Comparison of ENCODE assay signal across 13 cellular contexts in the genomic region with DNA sequence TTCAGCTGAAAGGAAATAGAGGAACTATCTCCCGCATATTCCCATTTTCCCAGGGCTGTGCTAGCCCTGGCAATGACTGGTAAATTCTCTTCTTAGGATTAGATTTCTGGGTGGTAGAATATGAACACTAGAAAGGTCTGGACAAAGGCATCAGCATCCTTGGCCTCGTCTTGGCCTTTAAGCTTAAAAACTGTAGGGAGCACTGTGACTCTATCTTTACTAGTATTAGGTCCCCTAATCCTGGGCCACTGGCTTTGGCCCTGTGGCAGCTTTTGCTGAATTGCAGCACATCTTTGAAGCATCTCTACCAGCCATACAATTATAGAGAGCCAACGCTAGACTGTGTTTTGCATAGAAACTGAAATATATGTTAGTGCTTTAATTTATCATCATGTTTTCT. TPM values are rescaled to one million over a fixed set of nuclear protein-coding genes. Genes with fewer than 3 reads are reported as not detected.
DNase-seq lines count a peak whose midpoint lies in the region; ATAC-seq and TF ChIP-seq lines count a peak whose summit lies in the region.
"Had no signal": no experiment of that assay in that cellular context is flagged by ENCODE, and none has a peak within 500 bp of the region (broad histone marks: within the 10 kb centered on the region; RNA-seq: fewer than 3 reads in every experiment).

No MANE protein-coding gene starts in this region.

- H3K9ac ChIP-seq in colonic mucosa (ENCODE audit: low read depth in 2 of 2, low read length in 2 of 2), result no peak overlapping the region

- H3K4me1 ChIP-seq in CD4-positive, CD25-positive, alpha-beta regulatory T cell (ENCODE audit: control insufficient read depth, insufficient read depth, low read length, poor library complexity, severe bottlenecking), result peaks cover 4% of the 10 kb centered on the region
- H3K4me1 ChIP-seq in colonic mucosa (no peaks in the 10 kb centered on the region), right cardiac atrium (ENCODE audit: control insufficient read depth, insufficient read depth, low read length) (no peaks in the 10 kb centered on the region)
- H3K4me1 ChIP-seq: HAP-1, SJCRH30 had no signal

- no peaks in the 10 kb centered on the region for H3K9me3 ChIP-seq in CD4-positive, CD25-positive, alpha-beta regulatory T cell (ENCODE audit: control insufficient read depth in 2 of 2, low read length in 2 of 2)
- H3K9me3 ChIP-seq in colonic mucosa, result no peaks in the 10 kb centered on the region
- H3K9me3 ChIP-seq in right cardiac atrium (ENCODE audit: control insufficient read depth, low read length), result no peaks in the 10 kb centered on the region
- H3K9me3 ChIP-seq: HAP-1, SJCRH30 had no signal

- no peaks in the 10 kb centered on the region for H3K36me3 ChIP-seq in CD4-positive, CD25-positive, alpha-beta regulatory T cell (ENCODE audit: control insufficient read depth, insufficient read depth, low read length)
- no peaks in the 10 kb centered on the region for H3K36me3 ChIP-seq in colonic mucosa
- H3K36me3 ChIP-seq: HAP-1, SJCRH30 had no signal

- H3K27me3 Mint-ChIP-seq in CD4-positive, CD25-positive, alpha-beta regulatory T cell, result peaks cover 42% of the 10 kb centered on the region
- H3K27me3 Mint-ChIP-seq in effector memory CD8-positive, alpha-beta T cell, result peaks cover 7 to 27% of the 10 kb centered on the region in 2 donors

- H3K27ac Mint-ChIP-seq in CD4-positive, CD25-positive, alpha-beta regulatory T cell, result no peak overlapping the region
- H3K27ac Mint-ChIP-seq in effector memory CD8-positive, alpha-beta T cell, result no peak overlapping the region

- H3K27ac ChIP-seq in CD4-positive, CD25-positive, alpha-beta regulatory T cell (ENCODE audit: insufficient read depth, low read length, poor library complexity, severe bottlenecking), result no peak overlapping the region
- H3K27ac ChIP-seq in colonic mucosa (no peak overlapping the region), right cardiac atrium (ENCODE audit: low read length) (no peak overlapping the region)
- H3K27ac ChIP-seq: SJCRH30 had no signal

- no peak overlapping the region for H3K4me3 Mint-ChIP-seq in CD4-positive, CD25-positive, alpha-beta regulatory T cell
- no peak overlapping the region for H3K4me3 Mint-ChIP-seq in effector memory CD8-positive, alpha-beta T cell

- H3K27me3 ChIP-seq in CD4-positive, CD25-positive, alpha-beta regulatory T cell (ENCODE audit: control insufficient read depth, insufficient read depth, low read length), result peaks cover 21% of the 10 kb centered on the region
- H3K27me3 ChIP-seq in colonic mucosa, result no peaks in the 10 kb centered on the region
- no peaks in the 10 kb centered on the region for H3K27me3 ChIP-seq in right cardiac atrium (ENCODE audit: control insufficient read depth, insufficient read depth)
- H3K27me3 ChIP-seq: SJCRH30 had no signal

- no peak for TF ChIP-seq CTCF in colonic mucosa (IDR thresholded peaks at IDR 0.05)

- WGBS in right cardiac atrium, result 81% methylated on average over 3 of the region's 3 CpGs

- intact Hi-C loops in colonic mucosa (cut with DNase I) (loop anchor here (10.0 kb wide), 1 partner anchor 86 kb away; the partner anchor contains the start of gene SPAG6), right cardiac atrium (cut with DNase I) (loop anchor here in 2 of 4 donors (10.0 kb wide), 2 partner anchors 56 to 726 kb away; partner anchors contain the start of gene COMMD3 (in 1 of the 2))

- no peak overlapping the region for H3K4me3 ChIP-seq in CD4-positive, CD25-positive, alpha-beta regulatory T cell (ENCODE audit: low read depth, low read length)
- H3K4me3 ChIP-seq in colonic mucosa (no peak overlapping the region), right cardiac atrium (ENCODE audit: low read length) (no peak overlapping the region)
- H3K4me3 ChIP-seq: HAP-1, SJCRH30 had no signal

- H3K4me1 Mint-ChIP-seq in CD4-positive, CD25-positive, alpha-beta regulatory T cell, result peaks cover 0 to 18% (median 5%) of the 10 kb centered on the region in 4 donors
- peaks cover 0 to 3% of the 10 kb centered on the region in 2 donors for H3K4me1 Mint-ChIP-seq in effector memory CD8-positive, alpha-beta T cell (ENCODE audit: low read depth in 2 of 2)

- peak; percentile 43 to 60 for ATAC-seq in CD4-positive, CD25-positive, alpha-beta regulatory T cell (ENCODE audit: low read depth in 2 of 2)
- peak; percentile 56 for ATAC-seq in GM18517 (IDR thresholded peaks at IDR 0.05; ENCODE audit: unreplicated experiment)
- ATAC-seq in effector memory CD8-positive, alpha-beta T cell (replicated peaks), result peak; percentile 42
- no peak for ATAC-seq in right cardiac atrium

- no peaks in the 10 kb centered on the region for H3K36me3 Mint-ChIP-seq in CD4-positive, CD25-positive, alpha-beta regulatory T cell
- H3K36me3 Mint-ChIP-seq in effector memory CD8-positive, alpha-beta T cell (ENCODE audit: insufficient read depth), result peaks cover 7% of the 10 kb centered on the region

- peak in 2 of 3 donors; percentile 38 to 46 for DNase-seq in CD4-positive, CD25-positive, alpha-beta regulatory T cell
- DNase-seq in NOMO-1 treated with DMSO at 0.1 percent for 48 hours (lab: John Stamatoyannopoulos, UW; ENCODE audit: unreplicated experiment) (peak; percentile 45), colonic mucosa (no peak), NCI-H1105 (lab: John Stamatoyannopoulos, UW) (no peak), right cardiac atrium (no peak), NCI-H446 treated with DMSO at 0.1 percent for 48 hours (lab: John Stamatoyannopoulos, UW) (no peak)
- no peak for DNase-seq in effector memory CD8-positive, alpha-beta T cell
- DNase-seq: IMR-90 had no signal

- H3K9me3 Mint-ChIP-seq in CD4-positive, CD25-positive, alpha-beta regulatory T cell, result no peaks in the 10 kb centered on the region
- H3K9me3 Mint-ChIP-seq in effector memory CD8-positive, alpha-beta T cell, result no peaks in the 10 kb centered on the region

RNA-seq across cellular contexts. Expression of gene EBLN1, which starts 41.5 kb away (rescaled TPM):
- total RNA-seq in CD4-positive, CD25-positive, alpha-beta regulatory T cell, result not detected
- polyA plus RNA-seq in CD4-positive, CD25-positive, alpha-beta regulatory T cell, result not detected
- total RNA-seq in colonic mucosa, result not detected
- not detected for total RNA-seq in right cardiac atrium
- polyA plus RNA-seq in right cardiac atrium, result not detected
- total RNA-seq: fibroblast of lung, IMR-90, mucosa of gallbladder, SJCRH30 had no signal
- polyA plus RNA-seq: fibroblast of lung, IMR-90 had no signal

RNA-seq across cellular contexts. Expression of gene COMMD3, which starts 56.9 kb away (rescaled TPM):
- 30.6 TPM for total RNA-seq in CD4-positive, CD25-positive, alpha-beta regulatory T cell
- polyA plus RNA-seq in CD4-positive, CD25-positive, alpha-beta regulatory T cell, result 10 to 100 TPM; 85.3 to 99.8 (median 93.6) TPM
- total RNA-seq in colonic mucosa (10 to 100 TPM; 41.3 to 45.7 TPM), right cardiac atrium (10 to 100 TPM; 67.7 to 86.3 (median 81.2) TPM)
- polyA plus RNA-seq in right cardiac atrium, result 95.9 TPM

Comparison
In these comparisons a context has a peak if more than half of its experiments do, and no peak if none do; other contexts are left out.
1. ATAC-seq: peak in CD4-positive, CD25-positive, alpha-beta regulatory T cell (2 of 2), GM18517 (single experiment) and effector memory CD8-positive, alpha-beta T cell (single experiment); none in right cardiac atrium (0 of 2).
2. DNase-seq: peak in CD4-positive, CD25-positive, alpha-beta regulatory T cell (2 of 3) and NOMO-1 treated with DMSO at 0.1 percent for 48 hours (single experiment); none in effector memory CD8-positive, alpha-beta T cell (0 of 3), colonic mucosa (single experiment), NCI-H1105 (single experiment), right cardiac atrium (0 of 3) and NCI-H446 treated with DMSO at 0.1 percent for 48 hours (single experiment).